Comparison of ENCODE assay signal across 2 cellular contexts in the genomic region with DNA sequence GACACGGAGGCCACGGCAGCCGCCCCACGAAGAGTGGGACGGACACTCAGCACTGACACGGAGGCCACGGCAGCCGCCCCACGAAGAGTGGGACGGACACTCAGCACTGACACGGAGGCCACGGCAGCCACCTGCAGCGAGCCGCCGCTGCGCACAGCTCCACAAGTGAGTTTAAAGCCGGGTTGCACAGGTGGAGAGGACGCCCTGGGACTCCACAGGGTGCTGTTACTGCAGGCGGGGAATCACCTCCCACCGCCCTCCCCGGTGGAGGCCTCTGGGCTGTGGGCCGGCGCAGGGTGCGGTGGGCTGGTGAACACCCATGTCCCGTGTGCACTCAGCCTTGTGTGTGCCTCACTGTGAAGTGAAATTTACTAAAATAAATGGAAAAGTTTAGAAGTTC. TPM values are rescaled to one million over a fixed set of nuclear protein-coding genes. Genes with fewer than 3 reads are reported as not detected.
"Had no signal": no experiment of that assay in that cellular context is flagged by ENCODE, and none has a peak within 500 bp of the region (broad histone marks: within the 10 kb centered on the region; RNA-seq: fewer than 3 reads in every experiment).

No MANE protein-coding gene starts in this region.

RNA-seq across cellular contexts. Expression of a gene that starts 13.1 kb away (rescaled TPM):
- total RNA-seq: G401, GM12878 had no signal
